23 cellular contexts compared by ENCODE assay signal in genomic region chr3:104566054-104566453, GRCh38.
DNase-seq lines count a peak whose midpoint lies in the region; ATAC-seq and TF ChIP-seq lines count a peak whose summit lies in the region.
"Had no signal": no experiment of that assay in that cellular context is flagged by ENCODE, and none has a peak within 500 bp of the region (broad histone marks: within the 10 kb centered on the region; RNA-seq: fewer than 3 reads in every experiment).

No MANE protein-coding gene starts in this region.

- no peaks in the 10 kb centered on the region for H3K79me2 ChIP-seq in SK-N-SH (ENCODE audit: insufficient read depth)

- H3K9ac ChIP-seq in SK-N-SH = no peak overlapping the region
- H3K9ac ChIP-seq: BLaER1 treated with 17β-estradiol and CSF1 and Interleukin-3, amounts not matched to agents 10 nM and 100 nM; GM23248 had no signal

- H2AFZ ChIP-seq in SK-N-SH (ENCODE audit: low read depth) = 0 out of 2 replicates have a peak overlapping the region, but pooled peaks have one; percentile 54
- H2AFZ ChIP-seq: GM23248 had no signal

- H3K4me2 ChIP-seq in SK-N-SH = no peak overlapping the region
- H3K4me2 ChIP-seq: A549; BLaER1 treated with 17β-estradiol and CSF1 and Interleukin-3, amounts not matched to agents 10 nM and 100 nM had no signal

- H4K20me1 ChIP-seq in SK-N-SH (ENCODE audit: insufficient read depth) = no peaks in the 10 kb centered on the region
- H4K20me1 ChIP-seq: BLaER1 treated with 17β-estradiol and CSF1 and Interleukin-3, amounts not matched to agents 10 nM and 100 nM had no signal

- H3K36me3 Mint-ChIP-seq in stimulated activated effector memory CD8-positive, alpha-beta T cell treated with anti-CD3 and anti-CD28 coated beads, Interleukin-12 subunit alpha, Interleukin-12 subunit beta, amount 100 ng/mL, for 72 hours = no peaks in the 10 kb centered on the region
- H3K36me3 Mint-ChIP-seq: CD14-positive monocyte; CD8-positive, alpha-beta memory T cell had no signal

- H3K27ac Mint-ChIP-seq in stimulated activated effector memory CD8-positive, alpha-beta T cell treated with anti-CD3 and anti-CD28 coated beads, Interleukin-12 subunit alpha, Interleukin-12 subunit beta, amount 100 ng/mL, for 72 hours = no peak overlapping the region
- H3K27ac Mint-ChIP-seq: CD14-positive monocyte; CD4-positive, alpha-beta T cell; CD8-positive, alpha-beta memory T cell had no signal

- CTCF ChIA-PET in SK-N-SH (lab: Yijun Ruan, JAX) = no interaction called here

- no peak for TF ChIP-seq CTCF in SK-N-SH (IDR thresholded peaks at IDR 0.05)

- no peak overlapping the region for H3K4me3 Mint-ChIP-seq in stimulated activated effector memory CD8-positive, alpha-beta T cell treated with anti-CD3 and anti-CD28 coated beads, Interleukin-12 subunit alpha, Interleukin-12 subunit beta, amount 100 ng/mL, for 72 hours
- H3K4me3 Mint-ChIP-seq: CD14-positive monocyte; CD4-positive, alpha-beta T cell; CD8-positive, alpha-beta memory T cell had no signal

- no peak for DNase-seq in SK-N-SH
- no peak for DNase-seq in stimulated activated effector memory CD8-positive, alpha-beta T cell treated with anti-CD3 and anti-CD28 coated beads, Interleukin-12 subunit alpha, Interleukin-12 subunit beta, amount 100 ng/mL, for 72 hours (ENCODE audit: low spot score in 2 of 2)
- DNase-seq in activated T-cell treated with anti-CD3 and anti-CD28 coated beads, Interleukin-2, amount 50 U/mL, for 48 hours = no peak
- DNase-seq: 8988T; ACHN; AML-193; BE2C; CD4-positive, alpha-beta T cell; CD8-positive, alpha-beta memory T cell; DMS 273 treated with DMSO at 0.1 percent for 48 hours; DMS79; EL; GDM1; GM23248; H7; HCEC 1CT had no signal

- no peak for TF ChIP-seq RAD21 in SK-N-SH (IDR thresholded peaks at IDR 0.05; ENCODE audit: low read length)

- H3K27me3 ChIP-seq in SK-N-SH (ENCODE audit: insufficient read depth) = no peaks in the 10 kb centered on the region
- H3K27me3 ChIP-seq: BE2C; BLaER1 treated with 17β-estradiol and CSF1 and Interleukin-3, amounts not matched to agents 10 nM and 100 nM had no signal

- no peaks in the 10 kb centered on the region for H3K36me3 ChIP-seq in SK-N-SH (replicated peaks in 1 of 2; ENCODE audit: control insufficient read depth in 1 of 2, insufficient read depth in 2 of 2, low read length in 1 of 2)
- H3K36me3 ChIP-seq: BE2C; BLaER1 treated with 17β-estradiol and CSF1 and Interleukin-3, amounts not matched to agents 10 nM and 100 nM had no signal

- H3K9me3 Mint-ChIP-seq in stimulated activated effector memory CD8-positive, alpha-beta T cell treated with anti-CD3 and anti-CD28 coated beads, Interleukin-12 subunit alpha, Interleukin-12 subunit beta, amount 100 ng/mL, for 72 hours = no peaks in the 10 kb centered on the region
- H3K9me3 Mint-ChIP-seq: CD14-positive monocyte; CD4-positive, alpha-beta T cell; CD8-positive, alpha-beta memory T cell had no signal

- H3K4me1 Mint-ChIP-seq in stimulated activated effector memory CD8-positive, alpha-beta T cell treated with anti-CD3 and anti-CD28 coated beads, Interleukin-12 subunit alpha, Interleukin-12 subunit beta, amount 100 ng/mL, for 72 hours = no peaks in the 10 kb centered on the region
- H3K4me1 Mint-ChIP-seq: CD14-positive monocyte; CD8-positive, alpha-beta memory T cell had no signal

- ATAC-seq in SK-N-SH treated with all-trans-retinoic acid at 6 μM for 48 hours (no peak), GM18520 (IDR thresholded peaks at IDR 0.05; ENCODE audit: unreplicated experiment) (peak; percentile 49), HG02973 (IDR thresholded peaks at IDR 0.05; ENCODE audit: unreplicated experiment) (peak; percentile 54), HG02885 (IDR thresholded peaks at IDR 0.05; ENCODE audit: poor library complexity, unreplicated experiment) (no peak)
- peak; percentile 55 for ATAC-seq in stimulated activated effector memory CD8-positive, alpha-beta T cell treated with anti-CD3 and anti-CD28 coated beads, Interleukin-12 subunit alpha, Interleukin-12 subunit beta, amount 100 ng/mL, for 72 hours
- ATAC-seq: A549 had no signal

- no peaks in the 10 kb centered on the region for H3K9me3 ChIP-seq in SK-N-SH
- H3K9me3 ChIP-seq: A549, BE2C had no signal

- no peaks in the 10 kb centered on the region for H3K4me1 ChIP-seq in SK-N-SH (ENCODE audit: control insufficient read depth in 1 of 2, insufficient read depth in 2 of 2, low read depth in 1 of 2, low read length in 1 of 2)
- H3K4me1 ChIP-seq: A549; BE2C; BLaER1 treated with 17β-estradiol and CSF1 and Interleukin-3, amounts not matched to agents 10 nM and 100 nM had no signal

- no peaks in the 10 kb centered on the region for H3K9me2 ChIP-seq in SK-N-SH

- no peak overlapping the region for H3K4me3 ChIP-seq in SK-N-SH (ENCODE audit: low read depth in 2 of 2, low read length in 1 of 2)
- H3K4me3 ChIP-seq: A549; BLaER1 treated with 17β-estradiol and CSF1 and Interleukin-3, amounts not matched to agents 10 nM and 100 nM; GM23248 had no signal

- no peak overlapping the region for H3K27ac ChIP-seq in SK-N-SH (ENCODE audit: low read depth in 2 of 2, low read length in 1 of 2)
- H3K27ac ChIP-seq: A549; BLaER1 treated with 17β-estradiol and CSF1 and Interleukin-3, amounts not matched to agents 10 nM and 100 nM; GM23248 had no signal

- POLR2A ChIA-PET in SK-N-SH (lab: Yijun Ruan, JAX) = no interaction called here

- H3F3A ChIP-seq in SK-N-SH (replicated peaks; ENCODE audit: insufficient read depth) = no peaks in the 10 kb centered on the region

- TF ChIP-seq EP300 in SK-N-SH (IDR thresholded peaks at IDR 0.05; ENCODE audit: borderline replicate concordance in 1 of 2, low read depth in 1 of 2, low read length in 1 of 2) = no peak

TF ChIP-seq in SK-N-SH, 30 proteins besides CTCF, POLR2A, EP300 and RAD21 (continues in another document):
- no peak for TF ChIP-seq RCOR1 (IDR thresholded peaks at IDR 0.05; ENCODE audit: low read length)
- TF ChIP-seq POLR2AphosphoS5 (IDR thresholded peaks at IDR 0.05; ENCODE audit: low read depth, low read length) = no peak
- no peak for TF ChIP-seq FOXJ3 (CRISPR knock-in tag; IDR thresholded peaks at IDR 0.05)
- TF ChIP-seq MXI1 (IDR thresholded peaks at IDR 0.05; ENCODE audit: low read depth, low read length) = no peak
- TF ChIP-seq JUND (IDR thresholded peaks at IDR 0.05) = no peak
- no peak for TF ChIP-seq IRF3 (IDR thresholded peaks at IDR 0.05; ENCODE audit: low read depth, low read length)
- TF ChIP-seq, protein P1, sequence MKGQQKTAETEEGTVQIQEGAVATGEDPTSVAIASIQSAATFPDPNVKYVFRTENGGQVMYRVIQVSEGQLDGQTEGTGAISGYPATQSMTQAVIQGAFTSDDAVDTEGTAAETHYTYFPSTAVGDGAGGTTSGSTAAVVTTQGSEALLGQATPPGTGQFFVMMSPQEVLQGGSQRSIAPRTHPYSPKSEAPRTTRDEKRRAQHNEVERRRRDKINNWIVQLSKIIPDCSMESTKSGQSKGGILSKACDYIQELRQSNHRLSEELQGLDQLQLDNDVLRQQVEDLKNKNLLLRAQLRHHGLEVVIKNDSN (IDR thresholded peaks at IDR 0.05; ENCODE audit: borderline replicate concordance, low read depth) = no peak
- TF ChIP-seq ELF1 (IDR thresholded peaks at IDR 0.05) = no peak
- TF ChIP-seq FOXM1 (IDR thresholded peaks at IDR 0.05; ENCODE audit: low read depth) = no peak
- TF ChIP-seq CHD2 (IDR thresholded peaks at IDR 0.05; ENCODE audit: low read length, partially characterized antibody) = no peak

TF ChIP-seq in SK-N-SH treated with all-trans-retinoic acid at 6 μM for 48 hours, 23 proteins besides CTCF, POLR2A, EP300 and RAD21:
- TF ChIP-seq PATZ1 (CRISPR knock-in tag; IDR thresholded peaks at IDR 0.05; ENCODE audit: borderline replicate concordance) = no peak
- no peak for TF ChIP-seq CSDC2 (CRISPR knock-in tag; IDR thresholded peaks at IDR 0.05)
- TF ChIP-seq, protein P2, sequence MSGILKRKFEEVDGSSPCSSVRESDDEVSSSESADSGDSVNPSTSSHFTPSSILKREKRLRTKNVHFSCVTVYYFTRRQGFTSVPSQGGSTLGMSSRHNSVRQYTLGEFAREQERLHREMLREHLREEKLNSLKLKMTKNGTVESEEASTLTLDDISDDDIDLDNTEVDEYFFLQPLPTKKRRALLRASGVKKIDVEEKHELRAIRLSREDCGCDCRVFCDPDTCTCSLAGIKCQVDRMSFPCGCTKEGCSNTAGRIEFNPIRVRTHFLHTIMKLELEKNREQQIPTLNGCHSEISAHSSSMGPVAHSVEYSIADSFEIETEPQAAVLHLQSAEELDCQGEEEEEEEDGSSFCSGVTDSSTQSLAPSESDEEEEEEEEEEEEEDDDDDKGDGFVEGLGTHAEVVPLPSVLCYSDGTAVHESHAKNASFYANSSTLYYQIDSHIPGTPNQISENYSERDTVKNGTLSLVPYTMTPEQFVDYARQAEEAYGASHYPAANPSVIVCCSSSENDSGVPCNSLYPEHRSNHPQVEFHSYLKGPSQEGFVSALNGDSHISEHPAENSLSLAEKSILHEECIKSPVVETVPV (CRISPR knock-in tag; IDR thresholded peaks at IDR 0.05) = no peak
TF ChIP-seq in SK-N-SH treated with all-trans-retinoic acid at 6 μM for 48 hours: peak in this region for 0.

Comparison
In these comparisons a context has a peak if more than half of its experiments do, and no peak if none do; other contexts are left out.
1. ATAC-seq: peak in GM18520 (single experiment), HG02973 (single experiment) and stimulated activated effector memory CD8-positive, alpha-beta T cell treated with anti-CD3 and anti-CD28 coated beads, Interleukin-12 subunit alpha, Interleukin-12 subunit beta, amount 100 ng/mL, for 72 hours (single experiment); none in SK-N-SH treated with all-trans-retinoic acid at 6 μM for 48 hours (single experiment) and HG02885 (single experiment).